In the genomic region with DNA sequence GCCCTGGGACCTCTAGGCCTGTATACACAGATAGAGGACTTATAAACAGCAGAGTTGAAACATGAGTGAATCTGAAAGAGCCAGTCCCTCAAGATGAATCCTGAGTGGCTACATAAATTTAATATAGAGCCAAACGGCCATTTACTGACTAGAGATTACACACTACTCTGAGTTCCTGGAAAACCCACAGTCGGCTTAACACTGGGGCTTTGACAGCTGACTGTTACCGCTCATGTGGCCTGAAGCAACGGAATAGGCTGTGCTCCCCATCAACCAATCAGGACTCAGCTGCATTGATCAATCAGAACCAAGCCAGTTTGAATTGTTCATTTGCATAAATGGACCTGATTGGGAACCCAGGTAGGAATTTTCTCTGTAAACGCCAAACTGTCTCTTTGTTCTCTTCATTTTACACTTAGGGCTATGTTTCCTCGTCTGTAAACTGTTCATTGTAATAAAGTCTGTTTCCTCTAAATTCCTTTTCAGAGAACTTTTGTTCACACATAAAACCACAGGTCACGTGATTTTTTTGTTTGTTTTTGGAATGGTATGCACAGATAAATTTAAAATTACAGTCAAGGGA, we compare ENCODE assay signal across 1 cellular context.
TF ChIP-seq lines count a peak whose summit lies in the region.

No MANE protein-coding gene starts in this region.

TF ChIP-seq in K562, 482 proteins besides CTCF, POLR2A, EP300 and RAD21 (continued from another document and continues in another):
- TF ChIP-seq ZFP91 (CRISPR knock-in tag; IDR thresholded peaks at IDR 0.05) (no peak), CREB3 (tag; conservative IDR thresholded peaks at IDR 0.05; ENCODE audit: low read depth) (no peak), SMARCE1 (IDR thresholded peaks at IDR 0.05) (no peak), TAL1 (IDR thresholded peaks at IDR 0.05) (peak; percentile 22; the same call in 1 of the 2 replicates), TBL1XR1 (IDR thresholded peaks at IDR 0.05; ENCODE audit: low read length in 2 of 2) (peak in 1 of 2 experiments; percentile 70; a peak in 1 of 4 replicates), C11orf30 (IDR thresholded peaks at IDR 0.05; ENCODE audit: low read depth) (no peak), ATF7 (IDR thresholded peaks at IDR 0.05) (peak; percentile 68; the same call in 1 of the 2 replicates), TCF7 (IDR thresholded peaks at IDR 0.05; ENCODE audit: borderline replicate concordance) (no peak), MAZ (CRISPR knock-in tag; conservative IDR thresholded peaks at IDR 0.05 in 1 of 2, IDR thresholded peaks at IDR 0.05 in 1 of 2) (no peak), MCM3 (IDR thresholded peaks at IDR 0.05) (no peak), U2AF2 (optimal IDR thresholded peaks at IDR 0.05; ENCODE audit: low read depth, low read length) (no peak), BRF1 (IDR thresholded peaks at IDR 0.05; ENCODE audit: borderline replicate concordance, extremely low read depth, insufficient read length) (no peak), MECOM (CRISPR knock-in tag; IDR thresholded peaks at IDR 0.05) (no peak), ZNF507 (tag; conservative IDR thresholded peaks at IDR 0.05) (no peak), KHSRP (IDR thresholded peaks at IDR 0.05) (no peak), ZNF766 (CRISPR knock-in tag; conservative IDR thresholded peaks at IDR 0.05) (0 out of 2 replicates have a peak, but pooled peaks have one; percentile 29), ZBTB11 (CRISPR knock-in tag; IDR thresholded peaks at IDR 0.05) (no peak), CXXC5 (CRISPR knock-in tag; IDR thresholded peaks at IDR 0.05) (peak; percentile 73), MYNN (IDR thresholded peaks at IDR 0.05) (no peak), MYNN (CRISPR knock-in tag; IDR thresholded peaks at IDR 0.05) (no peak), MAFG (tag; conservative IDR thresholded peaks at IDR 0.05) (no peak), ZFP36 (IDR thresholded peaks at IDR 0.05; ENCODE audit: low read depth, low read length, partially characterized antibody) (no peak), ZBTB33 (CRISPR knock-in tag; IDR thresholded peaks at IDR 0.05) (no peak), ZBTB7A (IDR thresholded peaks at IDR 0.05; ENCODE audit: borderline replicate concordance, control insufficient read depth, low read depth, low read length) (no peak), TAF7 (tag; IDR thresholded peaks at IDR 0.05) (no peak), NFRKB (IDR thresholded peaks at IDR 0.05; ENCODE audit: low read depth) (no peak), TEAD2 (tag; IDR thresholded peaks at IDR 0.05) (no peak), RNF2 (IDR thresholded peaks at IDR 0.05) (peak; percentile 45; the same call in 1 of the 2 replicates), CHD2 (IDR thresholded peaks at IDR 0.05; ENCODE audit: low read depth, low read length) (no peak), ZNF253 (CRISPR knock-in tag; conservative IDR thresholded peaks at IDR 0.05) (no peak), POLR3A (IDR thresholded peaks at IDR 0.05; ENCODE audit: borderline replicate concordance, extremely low read depth, insufficient read depth, insufficient read length) (no peak), PHF21A (IDR thresholded peaks at IDR 0.05; ENCODE audit: borderline replicate concordance, low read depth) (no peak), SIN3B (IDR thresholded peaks at IDR 0.05; ENCODE audit: low read depth) (no peak), MCM2 (IDR thresholded peaks at IDR 0.05; ENCODE audit: low read depth) (no peak), PYGO2 (tag; IDR thresholded peaks at IDR 0.05) (no peak), ATF1 (CRISPR knock-in tag; IDR thresholded peaks at IDR 0.05) (no peak), ATF1 (tag; IDR thresholded peaks at IDR 0.05) (peak; percentile 59), ZNF224 (CRISPR knock-in tag; IDR thresholded peaks at IDR 0.05) (no peak), ZNF830 (CRISPR knock-in tag; IDR thresholded peaks at IDR 0.05) (no peak), SP1 (CRISPR knock-in tag; IDR thresholded peaks at IDR 0.05) (peak; percentile 38; the same call in 1 of the 2 replicates)
- TF ChIP-seq, protein P1, sequence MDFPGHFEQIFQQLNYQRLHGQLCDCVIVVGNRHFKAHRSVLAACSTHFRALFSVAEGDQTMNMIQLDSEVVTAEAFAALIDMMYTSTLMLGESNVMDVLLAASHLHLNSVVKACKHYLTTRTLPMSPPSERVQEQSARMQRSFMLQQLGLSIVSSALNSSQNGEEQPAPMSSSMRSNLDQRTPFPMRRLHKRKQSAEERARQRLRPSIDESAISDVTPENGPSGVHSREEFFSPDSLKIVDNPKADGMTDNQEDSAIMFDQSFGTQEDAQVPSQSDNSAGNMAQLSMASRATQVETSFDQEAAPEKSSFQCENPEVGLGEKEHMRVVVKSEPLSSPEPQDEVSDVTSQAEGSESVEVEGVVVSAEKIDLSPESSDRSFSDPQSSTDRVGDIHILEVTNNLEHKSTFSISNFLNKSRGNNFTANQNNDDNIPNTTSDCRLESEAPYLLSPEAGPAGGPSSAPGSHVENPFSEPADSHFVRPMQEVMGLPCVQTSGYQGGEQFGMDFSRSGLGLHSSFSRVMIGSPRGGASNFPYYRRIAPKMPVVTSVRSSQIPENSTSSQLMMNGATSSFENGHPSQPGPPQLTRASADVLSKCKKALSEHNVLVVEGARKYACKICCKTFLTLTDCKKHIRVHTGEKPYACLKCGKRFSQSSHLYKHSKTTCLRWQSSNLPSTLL (IDR thresholded peaks at IDR 0.05): peak; percentile 79
- TF ChIP-seq, protein P2, sequence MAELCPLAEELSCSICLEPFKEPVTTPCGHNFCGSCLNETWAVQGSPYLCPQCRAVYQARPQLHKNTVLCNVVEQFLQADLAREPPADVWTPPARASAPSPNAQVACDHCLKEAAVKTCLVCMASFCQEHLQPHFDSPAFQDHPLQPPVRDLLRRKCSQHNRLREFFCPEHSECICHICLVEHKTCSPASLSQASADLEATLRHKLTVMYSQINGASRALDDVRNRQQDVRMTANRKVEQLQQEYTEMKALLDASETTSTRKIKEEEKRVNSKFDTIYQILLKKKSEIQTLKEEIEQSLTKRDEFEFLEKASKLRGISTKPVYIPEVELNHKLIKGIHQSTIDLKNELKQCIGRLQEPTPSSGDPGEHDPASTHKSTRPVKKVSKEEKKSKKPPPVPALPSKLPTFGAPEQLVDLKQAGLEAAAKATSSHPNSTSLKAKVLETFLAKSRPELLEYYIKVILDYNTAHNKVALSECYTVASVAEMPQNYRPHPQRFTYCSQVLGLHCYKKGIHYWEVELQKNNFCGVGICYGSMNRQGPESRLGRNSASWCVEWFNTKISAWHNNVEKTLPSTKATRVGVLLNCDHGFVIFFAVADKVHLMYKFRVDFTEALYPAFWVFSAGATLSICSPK (IDR thresholded peaks at IDR 0.05; ENCODE audit: borderline replicate concordance): no peak
- TF ChIP-seq, protein P3, sequence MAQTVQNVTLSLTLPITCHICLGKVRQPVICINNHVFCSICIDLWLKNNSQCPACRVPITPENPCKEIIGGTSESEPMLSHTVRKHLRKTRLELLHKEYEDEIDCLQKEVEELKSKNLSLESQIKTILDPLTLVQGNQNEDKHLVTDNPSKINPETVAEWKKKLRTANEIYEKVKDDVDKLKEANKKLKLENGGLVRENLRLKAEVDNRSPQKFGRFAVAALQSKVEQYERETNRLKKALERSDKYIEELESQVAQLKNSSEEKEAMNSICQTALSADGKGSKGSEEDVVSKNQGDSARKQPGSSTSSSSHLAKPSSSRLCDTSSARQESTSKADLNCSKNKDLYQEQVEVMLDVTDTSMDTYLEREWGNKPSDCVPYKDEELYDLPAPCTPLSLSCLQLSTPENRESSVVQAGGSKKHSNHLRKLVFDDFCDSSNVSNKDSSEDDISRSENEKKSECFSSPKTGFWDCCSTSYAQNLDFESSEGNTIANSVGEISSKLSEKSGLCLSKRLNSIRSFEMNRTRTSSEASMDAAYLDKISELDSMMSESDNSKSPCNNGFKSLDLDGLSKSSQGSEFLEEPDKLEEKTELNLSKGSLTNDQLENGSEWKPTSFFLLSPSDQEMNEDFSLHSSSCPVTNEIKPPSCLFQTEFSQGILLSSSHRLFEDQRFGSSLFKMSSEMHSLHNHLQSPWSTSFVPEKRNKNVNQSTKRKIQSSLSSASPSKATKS (CRISPR knock-in tag; IDR thresholded peaks at IDR 0.05): no peak
- TF ChIP-seq, protein P4, sequence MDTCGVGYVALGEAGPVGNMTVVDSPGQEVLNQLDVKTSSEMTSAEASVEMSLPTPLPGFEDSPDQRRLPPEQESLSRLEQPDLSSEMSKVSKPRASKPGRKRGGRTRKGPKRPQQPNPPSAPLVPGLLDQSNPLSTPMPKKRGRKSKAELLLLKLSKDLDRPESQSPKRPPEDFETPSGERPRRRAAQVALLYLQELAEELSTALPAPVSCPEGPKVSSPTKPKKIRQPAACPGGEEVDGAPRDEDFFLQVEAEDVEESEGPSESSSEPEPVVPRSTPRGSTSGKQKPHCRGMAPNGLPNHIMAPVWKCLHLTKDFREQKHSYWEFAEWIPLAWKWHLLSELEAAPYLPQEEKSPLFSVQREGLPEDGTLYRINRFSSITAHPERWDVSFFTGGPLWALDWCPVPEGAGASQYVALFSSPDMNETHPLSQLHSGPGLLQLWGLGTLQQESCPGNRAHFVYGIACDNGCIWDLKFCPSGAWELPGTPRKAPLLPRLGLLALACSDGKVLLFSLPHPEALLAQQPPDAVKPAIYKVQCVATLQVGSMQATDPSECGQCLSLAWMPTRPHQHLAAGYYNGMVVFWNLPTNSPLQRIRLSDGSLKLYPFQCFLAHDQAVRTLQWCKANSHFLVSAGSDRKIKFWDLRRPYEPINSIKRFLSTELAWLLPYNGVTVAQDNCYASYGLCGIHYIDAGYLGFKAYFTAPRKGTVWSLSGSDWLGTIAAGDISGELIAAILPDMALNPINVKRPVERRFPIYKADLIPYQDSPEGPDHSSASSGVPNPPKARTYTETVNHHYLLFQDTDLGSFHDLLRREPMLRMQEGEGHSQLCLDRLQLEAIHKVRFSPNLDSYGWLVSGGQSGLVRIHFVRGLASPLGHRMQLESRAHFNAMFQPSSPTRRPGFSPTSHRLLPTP (IDR thresholded peaks at IDR 0.05; ENCODE audit: borderline replicate concordance, extremely low read depth, insufficient read length): no peak
- TF ChIP-seq, protein P5, sequence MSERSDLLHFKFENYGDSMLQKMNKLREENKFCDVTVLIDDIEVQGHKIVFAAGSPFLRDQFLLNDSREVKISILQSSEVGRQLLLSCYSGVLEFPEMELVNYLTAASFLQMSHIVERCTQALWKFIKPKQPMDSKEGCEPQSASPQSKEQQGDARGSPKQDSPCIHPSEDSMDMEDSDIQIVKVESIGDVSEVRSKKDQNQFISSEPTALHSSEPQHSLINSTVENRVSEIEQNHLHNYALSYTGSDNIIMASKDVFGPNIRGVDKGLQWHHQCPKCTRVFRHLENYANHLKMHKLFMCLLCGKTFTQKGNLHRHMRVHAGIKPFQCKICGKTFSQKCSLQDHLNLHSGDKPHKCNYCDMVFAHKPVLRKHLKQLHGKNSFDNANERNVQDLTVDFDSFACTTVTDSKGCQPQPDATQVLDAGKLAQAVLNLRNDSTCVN (CRISPR knock-in tag; IDR thresholded peaks at IDR 0.05): no peak
